ENCODE assay signal across 19 cellular contexts in the genomic region with DNA sequence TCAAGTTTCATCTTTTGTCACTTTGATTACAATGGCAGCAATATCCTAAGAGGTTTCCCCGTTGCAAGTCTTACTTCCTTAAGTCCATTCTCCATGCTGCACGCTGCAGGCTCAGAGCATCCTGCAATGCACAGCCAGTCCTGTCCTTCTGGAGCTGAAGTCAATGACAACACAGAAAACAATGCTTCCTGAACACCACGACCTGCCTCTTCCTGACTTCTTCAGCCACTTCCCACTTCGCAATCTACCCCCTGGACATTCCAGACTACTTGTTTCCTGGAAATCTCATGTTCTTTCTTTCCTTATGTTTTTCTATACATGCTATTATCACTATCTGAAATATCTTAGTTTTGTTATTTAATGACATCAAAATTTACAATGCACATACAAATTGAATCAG.
DNase-seq lines count a peak whose midpoint lies in the region; ATAC-seq and TF ChIP-seq lines count a peak whose summit lies in the region.
"Had no signal": no experiment of that assay in that cellular context is flagged by ENCODE, and none has a peak within 500 bp of the region (broad histone marks: within the 10 kb centered on the region; RNA-seq: fewer than 3 reads in every experiment).

No MANE protein-coding gene starts in this region.

- DNase-seq in EH (ENCODE audit: low read depth) (peak; percentile 25), dermis blood vessel endothelial cell (peak; percentile 77), iris pigment epithelial cell (ENCODE audit: low read depth) (peak; percentile 29), MV-4-11 (lab: John Stamatoyannopoulos, UW) (no peak)
- DNase-seq: CD8-positive, alpha-beta memory T cell; GF-D8; KG1; NCI-H1105 treated with DMSO at 0.1 percent for 48 hours; NCI-H1694; NCI-H2081; NCI-H2171; NCI-H345; NCI-H524 treated with DMSO at 0.1 percent for 48 hours; NCI-H82; Right ventricle myocardium superior had no signal

- ATAC-seq in GM18870 (IDR thresholded peaks at IDR 0.05; ENCODE audit: unreplicated experiment) = no peak
- ATAC-seq in HG03159 (IDR thresholded peaks at IDR 0.05; ENCODE audit: unreplicated experiment) = no peak
- ATAC-seq in HG02981 (IDR thresholded peaks at IDR 0.05; ENCODE audit: unreplicated experiment) = no peak

TF ChIP-seq in PFSK-1, 5 proteins besides CTCF, POLR2A, EP300 and RAD21:
- TF ChIP-seq SIN3A (IDR thresholded peaks at IDR 0.05; ENCODE audit: borderline replicate concordance, insufficient read depth, low read length) = no peak
- peak; percentile 57 for TF ChIP-seq FOXP2 (optimal IDR thresholded peaks at IDR 0.05; ENCODE audit: borderline replicate concordance, extremely low read depth, extremely low read length, insufficient read depth)
- TF ChIP-seq POLR2AphosphoS5 (IDR thresholded peaks at IDR 0.05; ENCODE audit: low read depth, low read length) = peak; percentile 46; the same call in 1 of the 2 replicates
- TF ChIP-seq, protein P1, sequence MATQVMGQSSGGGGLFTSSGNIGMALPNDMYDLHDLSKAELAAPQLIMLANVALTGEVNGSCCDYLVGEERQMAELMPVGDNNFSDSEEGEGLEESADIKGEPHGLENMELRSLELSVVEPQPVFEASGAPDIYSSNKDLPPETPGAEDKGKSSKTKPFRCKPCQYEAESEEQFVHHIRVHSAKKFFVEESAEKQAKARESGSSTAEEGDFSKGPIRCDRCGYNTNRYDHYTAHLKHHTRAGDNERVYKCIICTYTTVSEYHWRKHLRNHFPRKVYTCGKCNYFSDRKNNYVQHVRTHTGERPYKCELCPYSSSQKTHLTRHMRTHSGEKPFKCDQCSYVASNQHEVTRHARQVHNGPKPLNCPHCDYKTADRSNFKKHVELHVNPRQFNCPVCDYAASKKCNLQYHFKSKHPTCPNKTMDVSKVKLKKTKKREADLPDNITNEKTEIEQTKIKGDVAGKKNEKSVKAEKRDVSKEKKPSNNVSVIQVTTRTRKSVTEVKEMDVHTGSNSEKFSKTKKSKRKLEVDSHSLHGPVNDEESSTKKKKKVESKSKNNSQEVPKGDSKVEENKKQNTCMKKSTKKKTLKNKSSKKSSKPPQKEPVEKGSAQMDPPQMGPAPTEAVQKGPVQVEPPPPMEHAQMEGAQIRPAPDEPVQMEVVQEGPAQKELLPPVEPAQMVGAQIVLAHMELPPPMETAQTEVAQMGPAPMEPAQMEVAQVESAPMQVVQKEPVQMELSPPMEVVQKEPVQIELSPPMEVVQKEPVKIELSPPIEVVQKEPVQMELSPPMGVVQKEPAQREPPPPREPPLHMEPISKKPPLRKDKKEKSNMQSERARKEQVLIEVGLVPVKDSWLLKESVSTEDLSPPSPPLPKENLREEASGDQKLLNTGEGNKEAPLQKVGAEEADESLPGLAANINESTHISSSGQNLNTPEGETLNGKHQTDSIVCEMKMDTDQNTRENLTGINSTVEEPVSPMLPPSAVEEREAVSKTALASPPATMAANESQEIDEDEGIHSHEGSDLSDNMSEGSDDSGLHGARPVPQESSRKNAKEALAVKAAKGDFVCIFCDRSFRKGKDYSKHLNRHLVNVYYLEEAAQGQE (IDR thresholded peaks at IDR 0.05; ENCODE audit: insufficient read depth in 1 of 2, low read depth in 2 of 2, low read length in 2 of 2) = no peak
- TF ChIP-seq TAF1 (IDR thresholded peaks at IDR 0.05; ENCODE audit: borderline replicate concordance, insufficient read depth, low read length) = no peak
